Comparison of ENCODE assay signal across 9 cellular contexts in the genomic region with DNA sequence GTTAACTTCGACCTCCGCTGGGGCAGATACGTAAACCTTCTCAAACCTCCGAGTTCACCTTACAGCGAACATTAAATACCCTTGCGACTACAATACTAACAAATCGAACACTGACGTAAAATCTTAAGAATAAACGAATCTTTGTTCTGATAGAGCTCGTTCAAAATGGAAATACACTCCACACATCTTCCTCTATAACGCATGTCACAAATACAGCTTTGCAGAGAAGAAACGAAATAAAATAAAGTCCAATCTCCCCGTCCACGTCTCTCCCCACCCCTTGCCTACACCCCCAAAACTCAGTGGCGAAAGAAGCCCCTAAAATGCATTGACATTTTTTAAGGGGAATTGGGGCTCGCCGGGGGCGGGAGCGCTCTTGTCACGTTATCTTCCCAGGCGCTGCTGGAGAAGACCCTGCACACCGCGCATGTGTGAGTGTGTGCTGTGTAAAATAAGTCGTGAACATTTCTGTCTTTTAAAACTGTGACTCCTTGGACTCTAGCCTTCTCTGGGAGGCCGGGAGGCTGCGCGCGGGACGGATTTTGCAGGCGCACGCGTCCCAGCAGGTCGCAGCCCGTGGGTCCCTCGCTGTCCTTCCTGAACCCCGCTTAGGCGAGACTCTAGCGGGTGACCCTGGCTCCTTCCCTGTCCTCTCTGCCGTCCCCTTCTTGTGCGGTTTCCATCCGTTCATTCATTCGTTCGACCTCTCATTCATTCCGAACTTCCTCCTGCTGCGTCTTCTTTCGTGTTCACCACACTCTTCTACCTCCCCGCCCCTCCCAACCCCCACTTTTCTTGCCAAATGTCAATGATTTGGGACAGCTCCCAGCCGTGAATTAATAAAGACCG. TPM values are rescaled to one million over a fixed set of nuclear protein-coding genes. Genes with fewer than 3 reads are reported as not detected.
DNase-seq lines count a peak whose midpoint lies in the region; ATAC-seq, FAIRE-seq and TF ChIP-seq lines count a peak whose summit lies in the region.
"Had no signal": no experiment of that assay in that cellular context is flagged by ENCODE, and none has a peak within 500 bp of the region (broad histone marks: within the 10 kb centered on the region; RNA-seq: fewer than 3 reads in every experiment).

No MANE protein-coding gene starts in this region.

- H3K27ac Mint-ChIP-seq in CD4-positive, CD25-positive, alpha-beta regulatory T cell, result peak overlapping the region in 1 of 3 donors; percentile 94
- H3K27ac Mint-ChIP-seq in chondrocyte (ENCODE audit: unreplicated experiment) (no peak overlapping the region), nephron progenitor cell (no peak overlapping the region)

- H3K9me3 Mint-ChIP-seq in CD4-positive, CD25-positive, alpha-beta regulatory T cell, result peaks cover 0 to 26% (median 4%) of the 10 kb centered on the region in 7 donors
- H3K9me3 Mint-ChIP-seq in chondrocyte (ENCODE audit: low read depth) (peaks cover 5% of the 10 kb centered on the region), nephron progenitor cell (peaks cover 5% of the 10 kb centered on the region)

- H3K27me3 ChIP-seq in CD4-positive, CD25-positive, alpha-beta regulatory T cell (ENCODE audit: control insufficient read depth, insufficient read depth, low read length), result peaks cover 56% of the 10 kb centered on the region
- peaks cover 94% of the 10 kb centered on the region for H3K27me3 ChIP-seq in HUES48 (ENCODE audit: control insufficient read depth, insufficient read depth, low read length)
- peaks cover 10 to 69% (median 25%) of the 10 kb centered on the region in 4 donors for H3K27me3 ChIP-seq in pancreas

- TF ChIP-seq CTCF in chondrocyte (IDR thresholded peaks at IDR 0.05), result no peak
- no peak for TF ChIP-seq CTCF in nephron progenitor cell (IDR thresholded peaks at IDR 0.05)
- no peak for TF ChIP-seq CTCF in pancreas (IDR thresholded peaks at IDR 0.05)

- 11 to 14% methylated on average over 49 of the region's 49 CpGs for WGBS in pancreas, 2 donors

- intact Hi-C loops in pancreas (cut with DNase I), result no loop called here

- peaks cover 19 to 80% (median 42%) of the 10 kb centered on the region in 4 donors for H3K4me1 Mint-ChIP-seq in CD4-positive, CD25-positive, alpha-beta regulatory T cell
- H3K4me1 Mint-ChIP-seq in chondrocyte (ENCODE audit: low read depth) (peaks cover 49% of the 10 kb centered on the region), nephron progenitor cell (peaks cover 66% of the 10 kb centered on the region)

- DNase-seq in CD4-positive, CD25-positive, alpha-beta regulatory T cell, result no peak
- DNase-seq in chondrocyte (ENCODE audit: low spot score) (no peak), nephron progenitor cell (peak; percentile 33), DMS53 treated with DMSO at 0.1 percent for 48 hours (lab: John Stamatoyannopoulos, UW; ENCODE audit: unreplicated experiment) (no peak), pancreas (no peak)

- H3K27ac ChIP-seq in CD4-positive, CD25-positive, alpha-beta regulatory T cell (ENCODE audit: insufficient read depth, low read length, poor library complexity, severe bottlenecking), result no peak overlapping the region
- H3K27ac ChIP-seq in HUES48 (ENCODE audit: low read depth, low read length) (no peak overlapping the region), pancreas (no peak overlapping the region)

- H3K36me3 ChIP-seq in CD4-positive, CD25-positive, alpha-beta regulatory T cell (ENCODE audit: control insufficient read depth, insufficient read depth, low read length), result no peaks in the 10 kb centered on the region
- no peaks in the 10 kb centered on the region for H3K36me3 ChIP-seq in HUES48 (ENCODE audit: control insufficient read depth, insufficient read depth, low read length)
- no peaks in the 10 kb centered on the region for H3K36me3 ChIP-seq in pancreas

- H3K36me3 Mint-ChIP-seq in CD4-positive, CD25-positive, alpha-beta regulatory T cell, result no peaks in the 10 kb centered on the region
- peaks cover 8% of the 10 kb centered on the region for H3K36me3 Mint-ChIP-seq in chondrocyte (ENCODE audit: low read depth)
- H3K36me3 Mint-ChIP-seq in nephron progenitor cell (ENCODE audit: low read depth), result no peaks in the 10 kb centered on the region

- peaks cover 94% of the 10 kb centered on the region for H3K27me3 Mint-ChIP-seq in CD4-positive, CD25-positive, alpha-beta regulatory T cell
- H3K27me3 Mint-ChIP-seq in chondrocyte (ENCODE audit: low read depth) (peaks cover 76% of the 10 kb centered on the region), nephron progenitor cell (ENCODE audit: low read depth, poor library complexity) (peaks cover 93% of the 10 kb centered on the region)

- FAIRE-seq in pancreas (lab: Jason Lieb, UNC), result no peak

- no peak for ATAC-seq in CD4-positive, CD25-positive, alpha-beta regulatory T cell (ENCODE audit: low read depth in 2 of 2)
- ATAC-seq in GM21576 (IDR thresholded peaks at IDR 0.05; ENCODE audit: unreplicated experiment), result no peak
- ATAC-seq in GM18498 (IDR thresholded peaks at IDR 0.05; ENCODE audit: unreplicated experiment), result no peak
- ATAC-seq in pancreas, result no peak
- ATAC-seq: HCT116 had no signal

- H3K4me1 ChIP-seq in CD4-positive, CD25-positive, alpha-beta regulatory T cell (ENCODE audit: control insufficient read depth, insufficient read depth, low read length, poor library complexity, severe bottlenecking), result peaks cover 68% of the 10 kb centered on the region
- H3K4me1 ChIP-seq in HUES48 (ENCODE audit: control insufficient read depth, insufficient read depth, low read length) (peaks cover 50% of the 10 kb centered on the region), pancreas (peaks cover 0 to 15% (median 0%) of the 10 kb centered on the region in 3 donors)

- peak overlapping the region; percentile 62 for H3K4me3 ChIP-seq in CD4-positive, CD25-positive, alpha-beta regulatory T cell (ENCODE audit: low read depth, low read length)
- H3K4me3 ChIP-seq in HUES48 (ENCODE audit: low read depth, low read length) (peak overlapping the region; percentile 60), pancreas (peak overlapping the region in 1 of 4 donors; percentile 17)

- H3K9ac ChIP-seq in HUES48 (ENCODE audit: low read depth, low read length), result no peak overlapping the region

- peaks cover 15 to 45% of the 10 kb centered on the region in 2 experiments for H3K9me3 ChIP-seq in CD4-positive, CD25-positive, alpha-beta regulatory T cell (ENCODE audit: control insufficient read depth in 2 of 2, low read length in 2 of 2)
- H3K9me3 ChIP-seq in HUES48 (ENCODE audit: control insufficient read depth, insufficient read depth, low read length) (no peaks in the 10 kb centered on the region), pancreas (no peaks in the 10 kb centered on the region)

- H3K4me3 Mint-ChIP-seq in CD4-positive, CD25-positive, alpha-beta regulatory T cell, result peak overlapping the region; percentile 73 to 93 (median 87)
- H3K4me3 Mint-ChIP-seq in chondrocyte (ENCODE audit: unreplicated experiment) (peak overlapping the region; percentile 66), nephron progenitor cell (peak overlapping the region; percentile 82)

RNA-seq across cellular contexts. Expression of a gene that starts 2.4 kb away (rescaled TPM):
- not detected for total RNA-seq in CD4-positive, CD25-positive, alpha-beta regulatory T cell
- polyA plus RNA-seq in CD4-positive, CD25-positive, alpha-beta regulatory T cell, result under 1 TPM in 1 of 4 donors, not detected in 3; 0.10 TPM
- total RNA-seq in chondrocyte (2.5 to 3.1 TPM in 2 of 3 replicates, not detected in the other), pancreas (1 to 10 TPM in 3 of 6 donors, under 1 TPM in 3; 0.60 to 2.0 (median 1.2) TPM)
- polyA plus RNA-seq in pancreas, result 1 to 10 TPM; 3.4 to 4.3 TPM
